In the genomic region with DNA sequence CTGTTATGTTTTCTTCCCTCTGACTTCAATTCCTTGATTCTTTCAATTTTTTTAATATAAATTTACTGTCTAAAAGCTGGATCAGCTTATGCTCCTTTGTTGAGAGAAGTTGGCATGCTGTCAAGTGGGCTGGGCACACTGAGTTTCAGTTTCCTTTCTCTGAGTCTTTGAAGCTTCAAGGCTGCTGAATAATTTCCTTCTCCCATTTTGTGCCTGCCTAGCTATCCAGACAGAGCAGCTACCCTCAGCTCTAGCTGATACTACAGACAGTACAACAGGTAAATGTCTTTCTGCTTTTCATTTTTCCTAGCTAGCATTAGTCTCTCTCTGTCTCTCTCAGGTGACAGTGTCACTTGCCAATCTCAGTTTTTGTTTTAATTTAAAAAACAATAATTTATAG, we compare ENCODE assay signal across 8 cellular contexts. TPM values are rescaled to one million over a fixed set of nuclear protein-coding genes. Genes with fewer than 3 reads are reported as not detected.
A peak's percentile ranks its signal among the peaks of the same experiment; 100 is the strongest.
DNase-seq lines count a peak whose midpoint lies in the region; ATAC-seq lines count a peak whose summit lies in the region.

A gene with protein sequence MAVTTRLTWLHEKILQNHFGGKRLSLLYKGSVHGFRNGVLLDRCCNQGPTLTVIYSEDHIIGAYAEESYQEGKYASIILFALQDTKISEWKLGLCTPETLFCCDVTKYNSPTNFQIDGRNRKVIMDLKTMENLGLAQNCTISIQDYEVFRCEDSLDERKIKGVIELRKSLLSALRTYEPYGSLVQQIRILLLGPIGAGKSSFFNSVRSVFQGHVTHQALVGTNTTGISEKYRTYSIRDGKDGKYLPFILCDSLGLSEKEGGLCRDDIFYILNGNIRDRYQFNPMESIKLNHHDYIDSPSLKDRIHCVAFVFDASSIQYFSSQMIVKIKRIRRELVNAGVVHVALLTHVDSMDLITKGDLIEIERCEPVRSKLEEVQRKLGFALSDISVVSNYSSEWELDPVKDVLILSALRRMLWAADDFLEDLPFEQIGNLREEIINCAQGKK (plus strand): TSS at position 204 of the 400 bp plus-strand sequence. CDS start 365 bp downstream, outside the sequence.

- CTCF ChIA-PET in activated CD4-positive, alpha-beta memory T cell treated with anti-CD3 and anti-CD28 coated beads for 36 hours (lab: Charles Lee) = interaction anchor here (0.7 to 1.1 kb wide), 3 partner anchors 27 to 32 kb away, joined by 3 to 7 read pairs (median 4); a partner anchor contains a TSS

- H3K9me3 ChIP-seq in MG63 (0 out of 2 replicates have a peak, but pooled peaks cover 3% of the 10 kb centered on the region), muscle layer of colon (ENCODE audit: low read length) (no peaks in the 10 kb centered on the region)

- H3K36me3 Mint-ChIP-seq in activated CD4-positive, alpha-beta memory T cell treated with anti-CD3 and anti-CD28 coated beads for 36 hours = peaks cover 35% of the 10 kb centered on the region
- H3K36me3 Mint-ChIP-seq in stimulated activated memory B cell treated with anti-CD40 and anti-IgM and Interleukin-4, amounts not matched to agents 10 μg/mL and 1 μg/mL and 100 μg/mL, for 72 hours = peaks cover 19% of the 10 kb centered on the region

- peak within 1 kb of the TSS; percentile 76 for H3K27ac Mint-ChIP-seq in activated CD4-positive, alpha-beta memory T cell treated with anti-CD3 and anti-CD28 coated beads for 36 hours
- peak within 1 kb of the TSS; percentile 30 for H3K27ac Mint-ChIP-seq in stimulated activated memory B cell treated with anti-CD40 and anti-IgM and Interleukin-4, amounts not matched to agents 10 μg/mL and 1 μg/mL and 100 μg/mL, for 72 hours

- H3K27ac ChIP-seq in muscle layer of colon (ENCODE audit: low read depth, low read length) = no peak within 1 kb of the TSS

- H3K9ac ChIP-seq in muscle layer of colon (ENCODE audit: low read length) = no peak within 1 kb of the TSS

- peaks cover 57% of the 10 kb centered on the region for H3K4me1 Mint-ChIP-seq in activated CD4-positive, alpha-beta memory T cell treated with anti-CD3 and anti-CD28 coated beads for 36 hours (ENCODE audit: low read depth)
- peaks cover 32% of the 10 kb centered on the region for H3K4me1 Mint-ChIP-seq in stimulated activated memory B cell treated with anti-CD40 and anti-IgM and Interleukin-4, amounts not matched to agents 10 μg/mL and 1 μg/mL and 100 μg/mL, for 72 hours

- intact Hi-C loops in activated CD4-positive, alpha-beta memory T cell treated with anti-CD3 and anti-CD28 coated beads for 36 hours (cut with micrococcal nuclease) = loop anchor here (1.0 kb wide), 2 partner anchors 29 to 670 kb away; a partner anchor contains a TSS

- no peaks in the 10 kb centered on the region for H3K27me3 Mint-ChIP-seq in activated CD4-positive, alpha-beta memory T cell treated with anti-CD3 and anti-CD28 coated beads for 36 hours
- H3K27me3 Mint-ChIP-seq in stimulated activated memory B cell treated with anti-CD40 and anti-IgM and Interleukin-4, amounts not matched to agents 10 μg/mL and 1 μg/mL and 100 μg/mL, for 72 hours = no peaks in the 10 kb centered on the region

- peaks cover 27% of the 10 kb centered on the region for H3K9me3 Mint-ChIP-seq in activated CD4-positive, alpha-beta memory T cell treated with anti-CD3 and anti-CD28 coated beads for 36 hours
- H3K9me3 Mint-ChIP-seq in stimulated activated memory B cell treated with anti-CD40 and anti-IgM and Interleukin-4, amounts not matched to agents 10 μg/mL and 1 μg/mL and 100 μg/mL, for 72 hours = peaks cover 19% of the 10 kb centered on the region

- H3K27me3 ChIP-seq in MG63 = no peaks in the 10 kb centered on the region
- H3K27me3 ChIP-seq in muscle layer of colon (ENCODE audit: control insufficient read depth in 1 of 2, insufficient read depth in 2 of 2, low read length in 2 of 2) = no peaks in the 10 kb centered on the region

- H3K36me3 ChIP-seq in MG63 = peaks cover 6% of the 10 kb centered on the region
- H3K36me3 ChIP-seq in muscle layer of colon (ENCODE audit: insufficient read depth, low read length) = no peaks in the 10 kb centered on the region

- H3K4me3 ChIP-seq in MG63 (peak within 1 kb of the TSS; percentile 54), muscle layer of colon (ENCODE audit: low read depth in 1 of 2, low read length in 2 of 2) (peak within 1 kb of the TSS; percentile 17 to 55)

- H3K4me3 Mint-ChIP-seq in activated CD4-positive, alpha-beta memory T cell treated with anti-CD3 and anti-CD28 coated beads for 36 hours = peak within 1 kb of the TSS; percentile 79
- peak within 1 kb of the TSS; percentile 68 for H3K4me3 Mint-ChIP-seq in stimulated activated memory B cell treated with anti-CD40 and anti-IgM and Interleukin-4, amounts not matched to agents 10 μg/mL and 1 μg/mL and 100 μg/mL, for 72 hours

- in situ Hi-C loops in G401 (cut with HindIII; ENCODE audit: low sequenced_read_pairs) = no loop called here

- DNase-seq in G401 (ENCODE audit: low spot score) (peak; percentile 26), MG63 (peak; percentile 82), SHP77 treated with DMSO at 0.1 percent for 48 hours (lab: John Stamatoyannopoulos, UW) (no peak)
- DNase-seq in activated CD4-positive, alpha-beta memory T cell treated with anti-CD3 and anti-CD28 coated beads for 36 hours = peak; percentile 85
- DNase-seq in effector CD8-positive, alpha-beta T cell (lab: John Stamatoyannopoulos, UW) = peak; percentile 58

- POLR2A ChIA-PET in activated CD4-positive, alpha-beta memory T cell treated with anti-CD3 and anti-CD28 coated beads for 36 hours (lab: Charles Lee) = interaction anchor here (1.1 kb wide), 1 partner anchor 23 kb away, joined by 3 read pairs; no protein-coding TSS in a partner anchor

- peak; percentile 87 for ATAC-seq in GM21786 (IDR thresholded peaks at IDR 0.05; ENCODE audit: unreplicated experiment)
- ATAC-seq in stimulated activated memory B cell treated with anti-CD40 and anti-IgM and Interleukin-4, amounts not matched to agents 10 μg/mL and 1 μg/mL and 100 μg/mL, for 72 hours = peak; percentile 81

- H3K4me1 ChIP-seq in muscle layer of colon (ENCODE audit: insufficient read depth, low read length) = peaks cover 4% of the 10 kb centered on the region

RNA-seq across cellular contexts. Expression of the gene that starts here (rescaled TPM):
- total RNA-seq in G401 (2014; rRNA removed; shearing (Covaris generic)) = not detected in 2 replicates
- total RNA-seq in MG63 (2014; rRNA removed; shearing (Covaris generic); ENCODE audit: low replicate concordance) = 58.6 and 155 TPM in 2 replicates
- 10 to 100 TPM; 56.1 to 60.1 TPM for total RNA-seq in activated CD4-positive, alpha-beta memory T cell treated with anti-CD3 and anti-CD28 coated beads for 36 hours

Comparison
In these comparisons a context has a peak if more than half of its experiments do, and no peak if none do; other contexts are left out.
1. RNA of the gene that starts here (total RNA-seq): 56.1 to 60.1 TPM in activated CD4-positive, alpha-beta memory T cell treated with anti-CD3 and anti-CD28 coated beads for 36 hours and 58.6 to 155 TPM in MG63; not detected in G401; every median in the first group is over 10 times any median in the second.
2. Peak in DNase-seq in G401; RNA of the gene not detected or under 1 TPM.